In the genomic region with DNA sequence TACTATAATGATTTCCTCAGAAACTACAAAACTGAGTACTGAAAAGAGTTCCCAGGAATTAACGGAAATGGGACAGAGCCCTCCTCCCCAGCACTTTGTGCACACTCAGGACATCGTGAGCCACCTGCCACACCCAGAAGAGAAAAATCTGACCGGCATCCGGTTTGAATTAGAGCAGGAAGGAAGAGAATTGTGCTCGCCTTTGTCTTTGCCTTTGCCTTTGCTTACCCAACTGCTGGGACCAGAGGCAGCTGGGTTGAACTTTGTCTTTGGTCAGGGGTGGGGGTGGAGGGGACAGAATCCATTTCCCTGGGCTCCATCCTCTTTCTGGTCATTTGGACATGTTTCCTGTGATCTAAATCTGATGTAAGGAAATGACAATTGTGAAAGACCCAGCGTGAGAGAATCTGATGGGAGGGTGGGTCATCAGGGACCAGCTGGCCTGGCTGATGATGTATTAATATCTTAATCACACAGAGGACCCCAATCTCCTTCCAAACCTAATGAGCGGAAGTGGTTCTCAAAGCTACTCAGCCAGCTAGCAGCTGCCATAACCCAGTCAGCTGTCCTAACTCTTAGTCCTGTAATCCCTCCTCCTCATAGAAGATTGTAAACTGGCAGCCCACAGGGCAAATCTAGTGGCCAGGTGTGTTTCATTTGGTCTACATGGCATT, we compare ENCODE assay signal across 1 cellular context.
TF ChIP-seq lines count a peak whose summit lies in the region.

No MANE protein-coding gene starts in this region.

TF ChIP-seq in K562, 482 proteins besides CTCF, POLR2A, EP300 and RAD21 (continued from another document):
- TF ChIP-seq, protein P1, sequence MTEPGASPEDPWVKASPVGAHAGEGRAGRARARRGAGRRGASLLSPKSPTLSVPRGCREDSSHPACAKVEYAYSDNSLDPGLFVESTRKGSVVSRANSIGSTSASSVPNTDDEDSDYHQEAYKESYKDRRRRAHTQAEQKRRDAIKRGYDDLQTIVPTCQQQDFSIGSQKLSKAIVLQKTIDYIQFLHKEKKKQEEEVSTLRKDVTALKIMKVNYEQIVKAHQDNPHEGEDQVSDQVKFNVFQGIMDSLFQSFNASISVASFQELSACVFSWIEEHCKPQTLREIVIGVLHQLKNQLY (CRISPR knock-in tag; conservative IDR thresholded peaks at IDR 0.05) = no peak
- TF ChIP-seq, protein P2, sequence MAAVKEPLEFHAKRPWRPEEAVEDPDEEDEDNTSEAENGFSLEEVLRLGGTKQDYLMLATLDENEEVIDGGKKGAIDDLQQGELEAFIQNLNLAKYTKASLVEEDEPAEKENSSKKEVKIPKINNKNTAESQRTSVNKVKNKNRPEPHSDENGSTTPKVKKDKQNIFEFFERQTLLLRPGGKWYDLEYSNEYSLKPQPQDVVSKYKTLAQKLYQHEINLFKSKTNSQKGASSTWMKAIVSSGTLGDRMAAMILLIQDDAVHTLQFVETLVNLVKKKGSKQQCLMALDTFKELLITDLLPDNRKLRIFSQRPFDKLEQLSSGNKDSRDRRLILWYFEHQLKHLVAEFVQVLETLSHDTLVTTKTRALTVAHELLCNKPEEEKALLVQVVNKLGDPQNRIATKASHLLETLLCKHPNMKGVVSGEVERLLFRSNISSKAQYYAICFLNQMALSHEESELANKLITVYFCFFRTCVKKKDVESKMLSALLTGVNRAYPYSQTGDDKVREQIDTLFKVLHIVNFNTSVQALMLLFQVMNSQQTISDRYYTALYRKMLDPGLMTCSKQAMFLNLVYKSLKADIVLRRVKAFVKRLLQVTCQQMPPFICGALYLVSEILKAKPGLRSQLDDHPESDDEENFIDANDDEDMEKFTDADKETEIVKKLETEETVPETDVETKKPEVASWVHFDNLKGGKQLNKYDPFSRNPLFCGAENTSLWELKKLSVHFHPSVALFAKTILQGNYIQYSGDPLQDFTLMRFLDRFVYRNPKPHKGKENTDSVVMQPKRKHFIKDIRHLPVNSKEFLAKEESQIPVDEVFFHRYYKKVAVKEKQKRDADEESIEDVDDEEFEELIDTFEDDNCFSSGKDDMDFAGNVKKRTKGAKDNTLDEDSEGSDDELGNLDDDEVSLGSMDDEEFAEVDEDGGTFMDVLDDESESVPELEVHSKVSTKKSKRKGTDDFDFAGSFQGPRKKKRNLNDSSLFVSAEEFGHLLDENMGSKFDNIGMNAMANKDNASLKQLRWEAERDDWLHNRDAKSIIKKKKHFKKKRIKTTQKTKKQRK (IDR thresholded peaks at IDR 0.05; ENCODE audit: borderline replicate concordance, low read depth, low read length) = no peak
- no peak for TF ChIP-seq TRIM24 (IDR thresholded peaks at IDR 0.05)
- no peak for TF ChIP-seq PTBP1 (IDR thresholded peaks at IDR 0.05; ENCODE audit: low read depth, low read length)
- no peak for TF ChIP-seq CBX8 (IDR thresholded peaks at IDR 0.05; ENCODE audit: borderline replicate concordance, extremely low read depth, low read depth, low read length, poor library complexity, severe bottlenecking)
- TF ChIP-seq ZNF217 (CRISPR knock-in tag; IDR thresholded peaks at IDR 0.05) = no peak
- TF ChIP-seq, protein P3, sequence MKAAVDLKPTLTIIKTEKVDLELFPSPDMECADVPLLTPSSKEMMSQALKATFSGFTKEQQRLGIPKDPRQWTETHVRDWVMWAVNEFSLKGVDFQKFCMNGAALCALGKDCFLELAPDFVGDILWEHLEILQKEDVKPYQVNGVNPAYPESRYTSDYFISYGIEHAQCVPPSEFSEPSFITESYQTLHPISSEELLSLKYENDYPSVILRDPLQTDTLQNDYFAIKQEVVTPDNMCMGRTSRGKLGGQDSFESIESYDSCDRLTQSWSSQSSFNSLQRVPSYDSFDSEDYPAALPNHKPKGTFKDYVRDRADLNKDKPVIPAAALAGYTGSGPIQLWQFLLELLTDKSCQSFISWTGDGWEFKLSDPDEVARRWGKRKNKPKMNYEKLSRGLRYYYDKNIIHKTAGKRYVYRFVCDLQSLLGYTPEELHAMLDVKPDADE (conservative IDR thresholded peaks at IDR 0.05; ENCODE audit: control insufficient read depth, low read depth, low read length) = no peak
- TF ChIP-seq ZNF282 (CRISPR knock-in tag; IDR thresholded peaks at IDR 0.05) = no peak
- TF ChIP-seq CBFB (CRISPR knock-in tag; IDR thresholded peaks at IDR 0.05) = no peak
